ENCODE assay signal across 10 cellular contexts in the genomic region with DNA sequence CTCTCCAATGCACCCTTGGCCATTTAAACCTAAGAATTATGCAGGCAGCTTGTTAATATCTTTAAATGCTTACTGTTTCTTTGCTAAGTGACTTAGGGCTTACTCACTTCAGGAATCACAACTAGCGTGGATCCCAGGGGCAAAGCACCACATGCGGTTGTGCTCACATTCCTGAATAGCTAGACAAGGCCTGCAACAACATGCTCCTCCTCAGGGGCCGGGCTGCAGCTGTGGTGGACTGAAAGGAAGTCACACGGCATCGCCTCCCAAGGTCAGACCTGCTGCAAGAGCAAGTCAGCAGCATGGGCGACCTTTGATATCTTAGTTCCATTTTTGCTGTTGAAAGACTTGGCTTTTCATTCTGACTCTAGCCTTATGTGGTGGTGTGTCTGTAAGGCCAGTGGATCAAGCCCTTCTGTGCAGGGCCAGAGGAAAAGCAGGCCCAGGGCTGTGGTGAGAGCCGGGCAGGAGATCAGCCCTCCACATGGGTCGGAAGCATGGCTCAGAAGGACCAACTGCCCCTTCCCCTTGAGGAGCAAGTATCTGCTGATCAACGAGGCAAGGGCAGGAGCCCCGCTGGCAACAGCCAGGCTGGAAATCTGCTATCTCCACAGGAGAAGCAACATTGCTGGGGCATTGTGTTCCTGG.
DNase-seq lines count a peak whose midpoint lies in the region; ATAC-seq and TF ChIP-seq lines count a peak whose summit lies in the region.
"Had no signal": no experiment of that assay in that cellular context is flagged by ENCODE, and none has a peak within 500 bp of the region (broad histone marks: within the 10 kb centered on the region; RNA-seq: fewer than 3 reads in every experiment).

No MANE protein-coding gene starts in this region.

- H3K4me3 ChIP-seq in epithelial cell of esophagus (ENCODE audit: low read length) = no peak overlapping the region

- DNase-seq in GM04504 (ENCODE audit: low read depth) (peak; percentile 91), M059J (ENCODE audit: low read depth) (peak; percentile 90), epithelial cell of esophagus (ENCODE audit: low read depth) (peak; percentile 99), myocyte (ENCODE audit: low read depth) (peak; percentile 96), inferior parietal cortex (ENCODE audit: extremely low spot score) (no peak)
- no peak for DNase-seq in effector CD4-positive, alpha-beta T cell
- no peak for DNase-seq in stimulated activated naive CD4-positive, alpha-beta T cell treated with Interleukin-2 at 50 U/mL for 16 hours (lab: John Stamatoyannopoulos, UW)
- DNase-seq: activated CD4-positive, alpha-beta T cell treated with anti-CD3 and anti-CD28 coated beads, Interleukin-2, amount 50 U/mL, for 1 hour; dermis blood vessel endothelial cell had no signal

- TF ChIP-seq CTCF in epithelial cell of esophagus (IDR thresholded peaks at IDR 0.05; ENCODE audit: insufficient read depth, low read depth, low read length, missing control alignments) = no peak

- no peak for ATAC-seq in GM21717 (IDR thresholded peaks at IDR 0.05; ENCODE audit: unreplicated experiment)

Comparison
In these comparisons a context has a peak if more than half of its experiments do, and no peak if none do; other contexts are left out.
1. DNase-seq: peak in GM04504 (single experiment), M059J (single experiment), epithelial cell of esophagus (single experiment) and myocyte (single experiment); none in inferior parietal cortex (single experiment), effector CD4-positive, alpha-beta T cell (single experiment) and stimulated activated naive CD4-positive, alpha-beta T cell treated with Interleukin-2 at 50 U/mL for 16 hours (single experiment).